In genomic region chr19:48486706-48487105, GRCh38 we compare ENCODE assay signal across 7 cellular contexts. TPM values are rescaled to one million over a fixed set of nuclear protein-coding genes. Genes with fewer than 3 reads are reported as not detected.
DNase-seq lines count a peak whose midpoint lies in the region; ATAC-seq, FAIRE-seq and TF ChIP-seq lines count a peak whose summit lies in the region.
"Not testable (repeated sequence)": the region's sequence is repeated elsewhere in the genome, so short reads cannot be mapped to it uniquely, and the experiment has no call there.

No MANE protein-coding gene starts in this region.

- H4K20me1 ChIP-seq in PC-3 (ENCODE audit: low read length); HepG2 (ENCODE audit: insufficient read depth, low read length): not testable (repeated sequence)

- H3K4me1 Mint-ChIP-seq in Caco-2 (ENCODE audit: low read depth, unreplicated experiment) = peaks cover 21% of the 10 kb centered on the region
- not testable (repeated sequence) for H3K4me1 Mint-ChIP-seq in progenitor cell of endocrine pancreas (ENCODE audit: low read depth)

- intact Hi-C loops in Caco-2 (cut with micrococcal nuclease; ENCODE audit: unreplicated experiment); PC-3 (cut with micrococcal nuclease); breast epithelium (cut with DNase I; ENCODE audit: low total_unique reads); esophagus squamous epithelium (cut with DNase I); HepG2 (cut with micrococcal nuclease; ENCODE audit: unreplicated experiment): not testable (repeated sequence)

- CTCF ChIA-PET in Caco-2 (lab: Charles Lee) = interaction anchor here (4.1 kb wide), 1 partner anchor 98 kb away, joined by 73 read pairs; no protein-coding TSS in a partner anchor
- CTCF ChIA-PET in PC-3 (lab: Charles Lee); HepG2 (lab: Yijun Ruan, JAX; ENCODE audit: low intra/inter-chr PET ratio, low total read pairs): not testable (repeated sequence)

- H3K9ac ChIP-seq in PC-3 (ENCODE audit: low read length); HepG2 (ENCODE audit: insufficient read depth, low read depth, low read length): not testable (repeated sequence)

- not testable (repeated sequence) for H3F3A ChIP-seq in PC-3 (ENCODE audit: low read length, unreplicated experiment)

- TF ChIP-seq EP300 in HepG2 (IDR thresholded peaks at IDR 0.05; ENCODE audit: low read depth in 2 of 2, low read length in 2 of 2); HepG2 (CRISPR knock-in tag; IDR thresholded peaks at IDR 0.05; ENCODE audit: borderline replicate concordance): not testable (repeated sequence)

- H3K27ac ChIP-seq in PC-3 (ENCODE audit: low read length) (peak overlapping the region; percentile 96), RWPE2 (ENCODE audit: poor library complexity, severe bottlenecking) (peak overlapping the region; percentile 89), breast epithelium (peak overlapping the region; percentile 90 to 95), esophagus squamous epithelium (peak overlapping the region; percentile 28 to 89 (median 82))
- not testable (repeated sequence) for H3K27ac ChIP-seq in HepG2 (ENCODE audit: extremely low read length, insufficient read depth, low read length)

- FAIRE-seq in HepG2 (lab: Jason Lieb, UNC) = not testable (repeated sequence)

- not testable (repeated sequence) for H3K79me2 ChIP-seq in PC-3 (ENCODE audit: low read length); HepG2 (ENCODE audit: insufficient read depth, low read length)

- H3K36me3 Mint-ChIP-seq in Caco-2 (ENCODE audit: insufficient read depth, unreplicated experiment) = peaks cover 53% of the 10 kb centered on the region
- not testable (repeated sequence) for H3K36me3 Mint-ChIP-seq in progenitor cell of endocrine pancreas (ENCODE audit: insufficient read depth)

- BruUV-seq in Caco-2 (replicated peaks; lab: Mats Ljungman, UMichigan); PC-3 (replicated peaks; lab: Mats Ljungman, UMichigan); HepG2 (replicated peaks; lab: Mats Ljungman, UMichigan): not testable (repeated sequence)

- not testable (repeated sequence) for H3K27me3 Mint-ChIP-seq in Caco-2 (ENCODE audit: insufficient read depth, unreplicated experiment)
- peaks cover 28% of the 10 kb centered on the region for H3K27me3 Mint-ChIP-seq in progenitor cell of endocrine pancreas

- H2AFZ ChIP-seq in PC-3 (ENCODE audit: low read length); HepG2 (ENCODE audit: low read length): not testable (repeated sequence)

- not testable (repeated sequence) for H3K9me3 ChIP-seq in Caco-2; PC-3 (ENCODE audit: low read length); RWPE2 (ENCODE audit: severe bottlenecking); breast epithelium; esophagus squamous epithelium; HepG2 (ENCODE audit: low read length)

- peaks cover 13% of the 10 kb centered on the region for H3K4me1 ChIP-seq in Caco-2
- H3K4me1 ChIP-seq in PC-3 (ENCODE audit: insufficient read depth, low read length) = peaks cover 28% of the 10 kb centered on the region
- H3K4me1 ChIP-seq in RWPE2 (ENCODE audit: insufficient read depth, poor library complexity, severe bottlenecking) = peaks cover 27% of the 10 kb centered on the region
- not testable (repeated sequence) for H3K4me1 ChIP-seq in breast epithelium
- H3K4me1 ChIP-seq in esophagus squamous epithelium = peaks cover 7 to 66% (median 34%) of the 10 kb centered on the region in 3 donors
- H3K4me1 ChIP-seq in HepG2 (ENCODE audit: insufficient read depth, low read length) = peaks cover 32% of the 10 kb centered on the region

- not testable (repeated sequence) for H3K9me2 ChIP-seq in PC-3 (replicated peaks; ENCODE audit: low read length)

- H3K4me2 ChIP-seq in PC-3 (ENCODE audit: low read length); HepG2 (ENCODE audit: low read depth, low read length): not testable (repeated sequence)

- TF ChIP-seq POLR2A in breast epithelium (IDR thresholded peaks at IDR 0.05); esophagus squamous epithelium (IDR thresholded peaks at IDR 0.05); HepG2 (IDR thresholded peaks at IDR 0.05; ENCODE audit: insufficient read depth in 1 of 2, low read depth in 2 of 2, low read length in 2 of 2): not testable (repeated sequence)

- TF ChIP-seq CTCF in Caco-2 (IDR thresholded peaks at IDR 0.05; ENCODE audit: insufficient read depth in 1 of 2, low read depth in 1 of 2, low read length in 1 of 2, severe bottlenecking in 1 of 2, unreplicated experiment in 1 of 2); PC-3 (conservative IDR thresholded peaks at IDR 0.05; ENCODE audit: low read depth, low read length); RWPE2 (IDR thresholded peaks at IDR 0.05; ENCODE audit: poor library complexity, severe bottlenecking); breast epithelium (IDR thresholded peaks at IDR 0.05); esophagus squamous epithelium (IDR thresholded peaks at IDR 0.05); HepG2 (CRISPR knock-in tag; IDR thresholded peaks at IDR 0.05); progenitor cell of endocrine pancreas (IDR thresholded peaks at IDR 0.05; ENCODE audit: unreplicated experiment): not testable (repeated sequence)

- POLR2A ChIA-PET in Caco-2 (lab: Charles Lee); PC-3 (lab: Charles Lee; ENCODE audit: unreplicated experiment): not testable (repeated sequence)
- POLR2A ChIA-PET in HepG2 (lab: Yijun Ruan, JAX) = interaction anchor here (1.5 to 2.1 kb wide), 4 partner anchors 17 to 133 kb away, joined by 7 to 11 read pairs (median 10); partner anchors contain the start of genes RPL18 and SPHK2

- not testable (repeated sequence) for TF ChIP-seq RAD21 in HepG2 (CRISPR knock-in tag; IDR thresholded peaks at IDR 0.05)

- not testable (repeated sequence) for H3K27me3 ChIP-seq in Caco-2 (replicated peaks; ENCODE audit: control insufficient read depth, insufficient read depth, low read length); PC-3 (ENCODE audit: low read length); RWPE2 (ENCODE audit: insufficient read depth, poor library complexity, severe bottlenecking); breast epithelium; esophagus squamous epithelium; HepG2 (ENCODE audit: control insufficient read depth in 1 of 2, insufficient read depth in 2 of 2, low read length in 2 of 2)

- ATAC-seq in PC-3; RWPE2 (ENCODE audit: low read depth); HepG2: not testable (repeated sequence)

- WGBS in esophagus squamous epithelium, 2 donors = 43 to 44% methylated on average over 10 of the region's 10 CpGs
- WGBS in HepG2 (ENCODE audit: low lambda C conversion rate) = 32% methylated on average over 10 of the region's 10 CpGs

- not testable (repeated sequence) for H3K4me3 ChIP-seq in Caco-2 (ENCODE audit: low read depth, low read length); PC-3 (ENCODE audit: low read length); RWPE2 (ENCODE audit: severe bottlenecking); breast epithelium; esophagus squamous epithelium; HepG2 (replicated peaks in 1 of 3; ENCODE audit: insufficient read depth in 1 of 3, low read depth in 2 of 3, low read length in 3 of 3)

- H3K4me3 Mint-ChIP-seq in Caco-2 (ENCODE audit: unreplicated experiment); progenitor cell of endocrine pancreas (ENCODE audit: low read depth): not testable (repeated sequence)

- in situ Hi-C loops in HepG2 (cut with HindIII; ENCODE audit: extremely low pct_ligation_motif_present, low pct_unique_long_range_greater_than_20kb) = not testable (repeated sequence)

- H3K9me3 Mint-ChIP-seq in Caco-2 (ENCODE audit: unreplicated experiment); progenitor cell of endocrine pancreas (ENCODE audit: low read depth): not testable (repeated sequence)

- H3K27ac Mint-ChIP-seq in Caco-2 (ENCODE audit: unreplicated experiment) = peak overlapping the region; percentile 8
- peak overlapping the region; percentile 43 for H3K27ac Mint-ChIP-seq in progenitor cell of endocrine pancreas

- DNase-seq in Caco-2; RWPE2 (ENCODE audit: low spot score); breast epithelium (ENCODE audit: low spot score in 2 of 2); esophagus squamous epithelium (lab: John Stamatoyannopoulos, UW); HepG2 (ENCODE audit: low spot score); progenitor cell of endocrine pancreas (ENCODE audit: low spot score, unreplicated experiment): not testable (repeated sequence)
- DNase-seq in PC-3 = peak; percentile 40

- H3K36me3 ChIP-seq in Caco-2 (ENCODE audit: control insufficient read depth, insufficient read depth, low read length); PC-3 (ENCODE audit: low read depth, low read length); RWPE2 (ENCODE audit: low read depth); breast epithelium; esophagus squamous epithelium; HepG2 (replicated peaks in 1 of 2; ENCODE audit: control insufficient read depth in 1 of 2, insufficient read depth in 2 of 2, low read length in 2 of 2): not testable (repeated sequence)

RNA-seq across cellular contexts. Expression of gene CYTH2, which starts 17.5 kb away (rescaled TPM):
- total RNA-seq in Caco-2 (2022) = 74.6 and 81.3 TPM in 2 replicates
- 50.5 and 58.6 TPM in 2 replicates for total RNA-seq in PC-3 (2014; rRNA removed)
- 10 to 100 TPM; 42.2 to 74.7 (median 70.4) TPM for total RNA-seq in breast epithelium
- total RNA-seq in esophagus squamous epithelium = 100 to 1,000 TPM in 1 of 4 donors, 10 to 100 TPM in 3; 40.8 to 101 (median 47.8) TPM
- 9.6 and 16.5 TPM in 2 replicates for total RNA-seq in HepG2 (2016; rRNA removed; fragmentation: Illumina TruSeq; extraction: Trizol)
- total RNA-seq in HepG2 (2016; cell fraction: cytosol; rRNA removed; fragmentation: Illumina TruSeq; extraction: Trizol; ENCODE audit: low read depth) = 2.8 and 3.0 TPM in 2 replicates
- total RNA-seq in HepG2 (2016; cell fraction: insoluble cytoplasmic fraction; rRNA removed; fragmentation: Illumina TruSeq; extraction: Trizol) = 8.4 and 15.9 TPM in 2 replicates
- 4.9 and 7.0 TPM in 2 replicates for total RNA-seq in HepG2 (2016; cell fraction: membrane; rRNA removed; fragmentation: Illumina TruSeq; extraction: Trizol)
- total RNA-seq in HepG2 (2016; cell fraction: nucleus; rRNA removed; fragmentation: Illumina TruSeq; extraction: Trizol) = 16.4 and 17.2 TPM in 2 replicates
- polyA plus RNA-seq in HepG2 (2011; rRNA removed) = 39.3 and 48.3 TPM in 2 replicates
- 18.2 and 20.7 TPM in 2 replicates for polyA plus RNA-seq in HepG2 (2011; cell fraction: cytosol; rRNA removed)
- polyA plus RNA-seq in HepG2 (2011; cell fraction: nucleus; rRNA removed) = 185 and 188 TPM in 2 replicates
- 26.4 and 29.2 TPM in 2 replicates for polyA plus RNA-seq in HepG2 (2012)
- polyA plus RNA-seq in HepG2 (2016; cell fraction: cytosol; fragmentation: Illumina TruSeq; extraction: Trizol; ENCODE audit: low read depth) = 3.2 and 3.5 TPM in 2 replicates
- 14.6 and 14.8 TPM in 2 replicates for polyA plus RNA-seq in HepG2 (2016; cell fraction: insoluble cytoplasmic fraction; fragmentation: Illumina TruSeq; extraction: Trizol; ENCODE audit: low read depth)
- 6.2 and 6.8 TPM in 2 replicates for polyA plus RNA-seq in HepG2 (2016; cell fraction: membrane; fragmentation: Illumina TruSeq; extraction: Trizol; ENCODE audit: low read depth)
- 61.4 and 71.7 TPM in 2 replicates for polyA plus RNA-seq in HepG2 (2016; cell fraction: nucleus; fragmentation: Illumina TruSeq; extraction: Trizol; ENCODE audit: insufficient read depth, low read depth)
- polyA minus RNA-seq in HepG2 (2011; rRNA and poly(A)+ RNA removed; ENCODE audit: low replicate concordance) = 37.0 and 50.0 TPM in 2 replicates
- 7.5 and 8.4 TPM in 2 replicates for polyA minus RNA-seq in HepG2 (2011; cell fraction: cytosol; rRNA and poly(A)+ RNA removed)
- polyA minus RNA-seq in HepG2 (2011; cell fraction: nucleus; rRNA and poly(A)+ RNA removed) = 37.6 and 43.0 TPM in 2 replicates
- 248 TPM in 2 replicates for total RNA-seq in progenitor cell of endocrine pancreas

RNA-seq across cellular contexts. Expression of gene LMTK3, which starts 24.9 kb away (rescaled TPM):
- 22.4 and 22.6 TPM in 2 replicates for total RNA-seq in Caco-2 (2022)
- 4.8 and 8.3 TPM in 2 replicates for total RNA-seq in PC-3 (2014; rRNA removed)
- total RNA-seq in breast epithelium = 1 to 10 TPM in 2 of 3 donors, not detected in 1; 1.3 to 2.9 TPM
- total RNA-seq in esophagus squamous epithelium = 1 to 10 TPM; 2.1 to 7.8 (median 2.8) TPM
- 0.22 and 0.29 TPM in 2 replicates for total RNA-seq in HepG2 (2016; rRNA removed; fragmentation: Illumina TruSeq; extraction: Trizol)
- total RNA-seq in HepG2 (2016; cell fraction: cytosol; rRNA removed; fragmentation: Illumina TruSeq; extraction: Trizol; ENCODE audit: low read depth) = 0.10 and 0.18 TPM in 2 replicates
- total RNA-seq in HepG2 (2016; cell fraction: insoluble cytoplasmic fraction; rRNA removed; fragmentation: Illumina TruSeq; extraction: Trizol) = 0.27 and 0.45 TPM in 2 replicates
- total RNA-seq in HepG2 (2016; cell fraction: membrane; rRNA removed; fragmentation: Illumina TruSeq; extraction: Trizol) = 0.09 and 0.21 TPM in 2 replicates
- total RNA-seq in HepG2 (2016; cell fraction: nucleus; rRNA removed; fragmentation: Illumina TruSeq; extraction: Trizol) = 0.38 and 0.47 TPM in 2 replicates
- polyA plus RNA-seq in HepG2 (2011; rRNA removed) = 0.18 and 0.30 TPM in 2 replicates
- polyA plus RNA-seq in HepG2 (2011; cell fraction: cytosol; rRNA removed) = 0.10 and 0.19 TPM in 2 replicates
- 1.7 and 2.2 TPM in 2 replicates for polyA plus RNA-seq in HepG2 (2011; cell fraction: nucleus; rRNA removed)
- polyA plus RNA-seq in HepG2 (2012) = 1.6 and 2.0 TPM in 2 replicates
- 0.05 and 0.07 TPM in 2 replicates for polyA plus RNA-seq in HepG2 (2016; cell fraction: cytosol; fragmentation: Illumina TruSeq; extraction: Trizol; ENCODE audit: low read depth)
- 0.45 and 0.47 TPM in 2 replicates for polyA plus RNA-seq in HepG2 (2016; cell fraction: insoluble cytoplasmic fraction; fragmentation: Illumina TruSeq; extraction: Trizol; ENCODE audit: low read depth)
- polyA plus RNA-seq in HepG2 (2016; cell fraction: membrane; fragmentation: Illumina TruSeq; extraction: Trizol; ENCODE audit: low read depth) = 0.09 and 0.14 TPM in 2 replicates
- polyA plus RNA-seq in HepG2 (2016; cell fraction: nucleus; fragmentation: Illumina TruSeq; extraction: Trizol; ENCODE audit: insufficient read depth, low read depth) = 1.5 and 1.6 TPM in 2 replicates
- 0.16 and 0.23 TPM in 2 replicates for polyA minus RNA-seq in HepG2 (2011; rRNA and poly(A)+ RNA removed; ENCODE audit: low replicate concordance)
- polyA minus RNA-seq in HepG2 (2011; cell fraction: cytosol; rRNA and poly(A)+ RNA removed) = 0.18 and 0.69 TPM in 2 replicates
- 0.25 and 0.39 TPM in 2 replicates for polyA minus RNA-seq in HepG2 (2011; cell fraction: nucleus; rRNA and poly(A)+ RNA removed)
- total RNA-seq in progenitor cell of endocrine pancreas = 11.4 and 12.7 TPM in 2 replicates

RNA-seq across cellular contexts. Expression of gene KCNJ14, which starts 31.3 kb away (rescaled TPM):
- total RNA-seq in Caco-2 (2022) (3.6 and 3.9 TPM in 2 replicates), PC-3 (2014; rRNA removed) (1.4 and 2.2 TPM in 2 replicates), breast epithelium (1 to 10 TPM in 2 of 3 donors, under 1 TPM in 1; 0.80 to 1.6 (median 1.0) TPM), esophagus squamous epithelium (1 to 10 TPM in 1 of 4 donors, under 1 TPM in 3; 0.57 to 1.3 (median 0.92) TPM), HepG2 (2016; rRNA removed; fragmentation: Illumina TruSeq; extraction: Trizol) (0.17 and 0.20 TPM in 2 replicates), progenitor cell of endocrine pancreas (2.0 TPM in 2 replicates)
- total RNA-seq in HepG2 (2016; cell fraction: cytosol; rRNA removed; fragmentation: Illumina TruSeq; extraction: Trizol; ENCODE audit: low read depth) = 0.09 TPM in 1 of 2 replicates, not detected in the other
- 0.15 and 0.19 TPM in 2 replicates for total RNA-seq in HepG2 (2016; cell fraction: insoluble cytoplasmic fraction; rRNA removed; fragmentation: Illumina TruSeq; extraction: Trizol)
- total RNA-seq in HepG2 (2016; cell fraction: membrane; rRNA removed; fragmentation: Illumina TruSeq; extraction: Trizol) = 0.10 and 0.15 TPM in 2 replicates
- 0.25 and 0.43 TPM in 2 replicates for total RNA-seq in HepG2 (2016; cell fraction: nucleus; rRNA removed; fragmentation: Illumina TruSeq; extraction: Trizol)
- polyA plus RNA-seq in HepG2 (2011; rRNA removed) = 0.46 and 0.51 TPM in 2 replicates
- polyA plus RNA-seq in HepG2 (2011; cell fraction: cytosol; rRNA removed) = 0.14 and 0.17 TPM in 2 replicates
- 3.1 and 3.8 TPM in 2 replicates for polyA plus RNA-seq in HepG2 (2011; cell fraction: nucleus; rRNA removed)
- 0.72 and 0.89 TPM in 2 replicates for polyA plus RNA-seq in HepG2 (2012)
- 0.03 TPM in 1 of 2 replicates, not detected in the other for polyA plus RNA-seq in HepG2 (2016; cell fraction: cytosol; fragmentation: Illumina TruSeq; extraction: Trizol; ENCODE audit: low read depth)
- 0.05 and 0.12 TPM in 2 replicates for polyA plus RNA-seq in HepG2 (2016; cell fraction: insoluble cytoplasmic fraction; fragmentation: Illumina TruSeq; extraction: Trizol; ENCODE audit: low read depth)
- 0.11 TPM in 1 of 2 replicates, not detected in the other for polyA plus RNA-seq in HepG2 (2016; cell fraction: membrane; fragmentation: Illumina TruSeq; extraction: Trizol; ENCODE audit: low read depth)
- polyA plus RNA-seq in HepG2 (2016; cell fraction: nucleus; fragmentation: Illumina TruSeq; extraction: Trizol; ENCODE audit: insufficient read depth, low read depth) = 0.65 and 0.97 TPM in 2 replicates
- polyA minus RNA-seq in HepG2 (2011; rRNA and poly(A)+ RNA removed; ENCODE audit: low replicate concordance) = 3.6 TPM in 2 replicates
- polyA minus RNA-seq in HepG2 (2011; cell fraction: cytosol; rRNA and poly(A)+ RNA removed) = 0.20 and 0.35 TPM in 2 replicates
- 2.0 and 2.4 TPM in 2 replicates for polyA minus RNA-seq in HepG2 (2011; cell fraction: nucleus; rRNA and poly(A)+ RNA removed)

RNA-seq across cellular contexts. Expression of gene GRWD1, which starts 40.9 kb away (rescaled TPM):
- total RNA-seq in Caco-2 (2022) (77.3 and 77.4 TPM in 2 replicates), PC-3 (2014; rRNA removed) (33.2 and 46.7 TPM in 2 replicates), breast epithelium (10 to 100 TPM; 25.0 to 35.4 (median 30.1) TPM), esophagus squamous epithelium (10 to 100 TPM; 33.0 to 43.9 (median 34.6) TPM), HepG2 (2016; rRNA removed; fragmentation: Illumina TruSeq; extraction: Trizol) (46.6 and 52.3 TPM in 2 replicates), progenitor cell of endocrine pancreas (35.7 and 35.9 TPM in 2 replicates)
- total RNA-seq in HepG2 (2016; cell fraction: cytosol; rRNA removed; fragmentation: Illumina TruSeq; extraction: Trizol; ENCODE audit: low read depth) = 5.2 and 5.4 TPM in 2 replicates
- 41.4 and 47.5 TPM in 2 replicates for total RNA-seq in HepG2 (2016; cell fraction: insoluble cytoplasmic fraction; rRNA removed; fragmentation: Illumina TruSeq; extraction: Trizol)
- 11.1 and 15.5 TPM in 2 replicates for total RNA-seq in HepG2 (2016; cell fraction: membrane; rRNA removed; fragmentation: Illumina TruSeq; extraction: Trizol)
- total RNA-seq in HepG2 (2016; cell fraction: nucleus; rRNA removed; fragmentation: Illumina TruSeq; extraction: Trizol) = 19.7 and 21.0 TPM in 2 replicates
- 10.8 and 13.4 TPM in 2 replicates for polyA plus RNA-seq in HepG2 (2011; rRNA removed)
- 10.4 and 13.0 TPM in 2 replicates for polyA plus RNA-seq in HepG2 (2011; cell fraction: cytosol; rRNA removed)
- polyA plus RNA-seq in HepG2 (2011; cell fraction: nucleus; rRNA removed) = 13.4 and 14.2 TPM in 2 replicates
- 13.3 and 14.3 TPM in 2 replicates for polyA plus RNA-seq in HepG2 (2012)
- polyA plus RNA-seq in HepG2 (2016; cell fraction: cytosol; fragmentation: Illumina TruSeq; extraction: Trizol; ENCODE audit: low read depth) = 4.1 and 4.4 TPM in 2 replicates
- 36.7 and 46.2 TPM in 2 replicates for polyA plus RNA-seq in HepG2 (2016; cell fraction: insoluble cytoplasmic fraction; fragmentation: Illumina TruSeq; extraction: Trizol; ENCODE audit: low read depth)
- polyA plus RNA-seq in HepG2 (2016; cell fraction: membrane; fragmentation: Illumina TruSeq; extraction: Trizol; ENCODE audit: low read depth) = 5.9 and 7.9 TPM in 2 replicates
- 23.1 and 26.5 TPM in 2 replicates for polyA plus RNA-seq in HepG2 (2016; cell fraction: nucleus; fragmentation: Illumina TruSeq; extraction: Trizol; ENCODE audit: insufficient read depth, low read depth)
- 25.6 and 30.2 TPM in 2 replicates for polyA minus RNA-seq in HepG2 (2011; rRNA and poly(A)+ RNA removed; ENCODE audit: low replicate concordance)
- polyA minus RNA-seq in HepG2 (2011; cell fraction: cytosol; rRNA and poly(A)+ RNA removed) = 12.1 and 17.9 TPM in 2 replicates
- polyA minus RNA-seq in HepG2 (2011; cell fraction: nucleus; rRNA and poly(A)+ RNA removed) = 13.7 and 20.3 TPM in 2 replicates
